ENCODE assay signal across 1 cellular context in the genomic region with DNA sequence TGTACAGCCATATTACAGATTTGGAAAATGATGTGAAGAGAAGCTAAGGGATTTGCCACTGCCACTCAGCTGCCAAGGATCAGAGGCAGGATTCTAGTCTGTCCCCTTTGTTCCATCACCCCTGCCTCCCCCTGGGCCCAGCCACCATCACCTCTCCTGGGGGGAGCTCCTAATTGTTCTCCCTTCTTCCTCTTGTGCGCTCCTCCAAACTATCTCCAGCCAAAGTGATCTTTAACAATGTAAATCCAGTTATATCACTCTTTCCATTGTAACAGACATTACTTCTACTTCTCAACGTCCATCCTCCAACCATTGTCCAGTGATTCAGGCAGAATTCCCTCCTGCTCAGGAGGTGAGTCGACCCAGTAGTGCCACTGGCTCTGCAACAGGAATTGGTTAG.
TF ChIP-seq lines count a peak whose summit lies in the region.

No MANE protein-coding gene starts in this region.

TF ChIP-seq in liver, 16 proteins besides CTCF, POLR2A, EP300 and RAD21 (continued from another document):
- TF ChIP-seq REST (IDR thresholded peaks at IDR 0.05) (no peak), HNF4G (IDR thresholded peaks at IDR 0.05) (no peak), SP1 (IDR thresholded peaks at IDR 0.05) (no peak), RXRA (IDR thresholded peaks at IDR 0.05) (no peak), FOXA2 (IDR thresholded peaks at IDR 0.05) (no peak)
- TF ChIP-seq, protein P1, sequence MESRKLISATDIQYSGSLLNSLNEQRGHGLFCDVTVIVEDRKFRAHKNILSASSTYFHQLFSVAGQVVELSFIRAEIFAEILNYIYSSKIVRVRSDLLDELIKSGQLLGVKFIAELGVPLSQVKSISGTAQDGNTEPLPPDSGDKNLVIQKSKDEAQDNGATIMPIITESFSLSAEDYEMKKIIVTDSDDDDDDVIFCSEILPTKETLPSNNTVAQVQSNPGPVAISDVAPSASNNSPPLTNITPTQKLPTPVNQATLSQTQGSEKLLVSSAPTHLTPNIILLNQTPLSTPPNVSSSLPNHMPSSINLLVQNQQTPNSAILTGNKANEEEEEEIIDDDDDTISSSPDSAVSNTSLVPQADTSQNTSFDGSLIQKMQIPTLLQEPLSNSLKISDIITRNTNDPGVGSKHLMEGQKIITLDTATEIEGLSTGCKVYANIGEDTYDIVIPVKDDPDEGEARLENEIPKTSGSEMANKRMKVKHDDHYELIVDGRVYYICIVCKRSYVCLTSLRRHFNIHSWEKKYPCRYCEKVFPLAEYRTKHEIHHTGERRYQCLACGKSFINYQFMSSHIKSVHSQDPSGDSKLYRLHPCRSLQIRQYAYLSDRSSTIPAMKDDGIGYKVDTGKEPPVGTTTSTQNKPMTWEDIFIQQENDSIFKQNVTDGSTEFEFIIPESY (IDR thresholded peaks at IDR 0.05) = no peak
